In the genomic region with DNA sequence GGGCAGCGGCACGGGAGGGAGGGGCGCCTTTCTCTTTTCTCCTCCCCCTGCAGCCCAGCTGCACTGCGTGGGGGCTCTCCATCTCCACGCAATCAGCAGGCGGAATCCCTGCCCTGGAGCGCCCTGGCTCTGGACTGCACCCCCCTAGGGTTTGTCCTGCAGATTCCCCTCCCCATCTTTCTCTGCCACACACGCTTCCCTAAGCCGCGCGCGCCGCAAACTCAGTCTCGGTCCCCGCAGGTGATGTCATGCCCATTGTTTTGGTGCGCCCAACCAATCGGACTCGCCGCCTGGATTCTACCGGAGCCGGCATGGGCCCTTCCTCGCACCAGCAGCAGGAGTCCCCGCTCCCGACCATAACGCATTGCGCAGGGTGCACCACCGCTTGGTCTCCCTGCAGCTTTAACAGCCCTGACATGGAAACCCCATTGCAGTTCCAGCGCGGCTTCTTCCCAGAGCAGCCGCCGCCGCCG, we compare ENCODE assay signal across 9 cellular contexts. TPM values are rescaled to one million over a fixed set of nuclear protein-coding genes. Genes with fewer than 3 reads are reported as not detected.
A peak's percentile ranks its signal among the peaks of the same experiment; 100 is the strongest.
DNase-seq lines count a peak whose midpoint lies in the region; ATAC-seq and TF ChIP-seq lines count a peak whose summit lies in the region.
"Had no signal": no experiment of that assay in that cellular context is flagged by ENCODE, and none has a peak within 500 bp of the region (broad histone marks: within the 10 kb centered on the region; RNA-seq: fewer than 3 reads in every experiment).

A gene (plus strand): TSS at position 347 of the 473 bp plus-strand sequence. CDS start 70 bp downstream, at position 417.

- no peaks in the 10 kb centered on the region for H3K9me3 Mint-ChIP-seq in natural killer cell

- H3K9me2 ChIP-seq in neural cell (ENCODE audit: insufficient read depth, low read length), result no peaks in the 10 kb centered on the region

- no peaks in the 10 kb centered on the region for H3F3A ChIP-seq in neural cell (ENCODE audit: insufficient read depth, low read length, poor library complexity, severe bottlenecking)

- no peaks in the 10 kb centered on the region for H4K20me1 ChIP-seq in neural cell (ENCODE audit: insufficient read depth)

- H3K4me3 ChIP-seq in WERI-Rb-1 (ENCODE audit: low read depth, low read length), result peak within 1 kb of the TSS; percentile 49
- H3K4me3 ChIP-seq in neural cell (ENCODE audit: low read length), result peak within 1 kb of the TSS; percentile 94

- H3K79me2 ChIP-seq in neural cell (replicated peaks; ENCODE audit: insufficient read depth, low read length), result no peaks in the 10 kb centered on the region

- H3K27me3 ChIP-seq in WERI-Rb-1 (ENCODE audit: insufficient read depth, low read depth, severe bottlenecking), result peaks cover 79% of the 10 kb centered on the region
- H3K27me3 ChIP-seq in neural cell (ENCODE audit: insufficient read depth, low read depth, low read length), result peaks cover 47% of the 10 kb centered on the region

- no peak within 1 kb of the TSS for H3K4me3 Mint-ChIP-seq in natural killer cell

- H3K36me3 ChIP-seq in WERI-Rb-1 (no peaks in the 10 kb centered on the region), neural cell (ENCODE audit: insufficient read depth, low read length) (no peaks in the 10 kb centered on the region)

- H3K27me3 Mint-ChIP-seq in natural killer cell (ENCODE audit: low read depth in 2 of 2), result peaks cover 28 to 39% of the 10 kb centered on the region in 2 donors

- H3K27ac Mint-ChIP-seq in natural killer cell, result no peak within 1 kb of the TSS

- ATAC-seq in GM21723 (IDR thresholded peaks at IDR 0.05; ENCODE audit: unreplicated experiment), result peak; percentile 54
- ATAC-seq in HG02840 (IDR thresholded peaks at IDR 0.05; ENCODE audit: low FRiP score, unreplicated experiment), result no peak
- no peak for ATAC-seq in natural killer cell

- TF ChIP-seq EP300 in neural cell (conservative IDR thresholded peaks at IDR 0.05; ENCODE audit: poor library complexity, severe bottlenecking), result peak; percentile 51

- H3K36me3 Mint-ChIP-seq in natural killer cell, result peaks cover 6% of the 10 kb centered on the region

- H2AFZ ChIP-seq in neural cell (ENCODE audit: low read depth, low read length), result peak within 1 kb of the TSS; percentile 69

- H3K27ac ChIP-seq in WERI-Rb-1 (no peak within 1 kb of the TSS), neural cell (ENCODE audit: low read length) (peak within 1 kb of the TSS; percentile 77)

- intact Hi-C loops in natural killer cell (cut with micrococcal nuclease), result no loop called here

- H3K9me3 ChIP-seq in WERI-Rb-1 (ENCODE audit: severe bottlenecking) (no peaks in the 10 kb centered on the region), neural cell (ENCODE audit: low read length) (no peaks in the 10 kb centered on the region)

- no peaks in the 10 kb centered on the region for H3K4me1 Mint-ChIP-seq in natural killer cell

- peak within 1 kb of the TSS; percentile 77 for H3K9ac ChIP-seq in neural cell (ENCODE audit: low read length)

- TF ChIP-seq CTCF in WERI-Rb-1 (IDR thresholded peaks at IDR 0.05; ENCODE audit: low read depth, low read length), result no peak
- TF ChIP-seq CTCF in neural cell (IDR thresholded peaks at IDR 0.05; ENCODE audit: poor library complexity, severe bottlenecking), result no peak
- no peak for TF ChIP-seq CTCF in natural killer cell (IDR thresholded peaks at IDR 0.05)

- TF ChIP-seq RAD21 in neural cell (conservative IDR thresholded peaks at IDR 0.05), result no peak

- DNase-seq in ELF-1 (ENCODE audit: low read depth, low spot score) (peak; percentile 94), NCI-H1092 (lab: John Stamatoyannopoulos, UW) (peak; percentile 71), WERI-Rb-1 (peak; percentile 84), foreskin melanocyte (peak; percentile 47), natural killer cell (no peak)

- H3K4me2 ChIP-seq in neural cell (ENCODE audit: low read length), result peak within 1 kb of the TSS; percentile 66

TF ChIP-seq in neural cell, 6 proteins besides CTCF, POLR2A, EP300 and RAD21:
- TF ChIP-seq MXI1 (conservative IDR thresholded peaks at IDR 0.05; ENCODE audit: poor library complexity, severe bottlenecking) (peak; percentile 89), SMC3 (conservative IDR thresholded peaks at IDR 0.05; ENCODE audit: poor library complexity) (no peak), TAF1 (IDR thresholded peaks at IDR 0.05; ENCODE audit: low read depth) (peak; percentile 36), EZH2 (IDR thresholded peaks at IDR 0.05; ENCODE audit: borderline replicate concordance, insufficient read depth, low read length, poor library complexity, severe bottlenecking) (no peak), POLR2AphosphoS5 (IDR thresholded peaks at IDR 0.05) (peak; percentile 61)
- TF ChIP-seq, protein P1, sequence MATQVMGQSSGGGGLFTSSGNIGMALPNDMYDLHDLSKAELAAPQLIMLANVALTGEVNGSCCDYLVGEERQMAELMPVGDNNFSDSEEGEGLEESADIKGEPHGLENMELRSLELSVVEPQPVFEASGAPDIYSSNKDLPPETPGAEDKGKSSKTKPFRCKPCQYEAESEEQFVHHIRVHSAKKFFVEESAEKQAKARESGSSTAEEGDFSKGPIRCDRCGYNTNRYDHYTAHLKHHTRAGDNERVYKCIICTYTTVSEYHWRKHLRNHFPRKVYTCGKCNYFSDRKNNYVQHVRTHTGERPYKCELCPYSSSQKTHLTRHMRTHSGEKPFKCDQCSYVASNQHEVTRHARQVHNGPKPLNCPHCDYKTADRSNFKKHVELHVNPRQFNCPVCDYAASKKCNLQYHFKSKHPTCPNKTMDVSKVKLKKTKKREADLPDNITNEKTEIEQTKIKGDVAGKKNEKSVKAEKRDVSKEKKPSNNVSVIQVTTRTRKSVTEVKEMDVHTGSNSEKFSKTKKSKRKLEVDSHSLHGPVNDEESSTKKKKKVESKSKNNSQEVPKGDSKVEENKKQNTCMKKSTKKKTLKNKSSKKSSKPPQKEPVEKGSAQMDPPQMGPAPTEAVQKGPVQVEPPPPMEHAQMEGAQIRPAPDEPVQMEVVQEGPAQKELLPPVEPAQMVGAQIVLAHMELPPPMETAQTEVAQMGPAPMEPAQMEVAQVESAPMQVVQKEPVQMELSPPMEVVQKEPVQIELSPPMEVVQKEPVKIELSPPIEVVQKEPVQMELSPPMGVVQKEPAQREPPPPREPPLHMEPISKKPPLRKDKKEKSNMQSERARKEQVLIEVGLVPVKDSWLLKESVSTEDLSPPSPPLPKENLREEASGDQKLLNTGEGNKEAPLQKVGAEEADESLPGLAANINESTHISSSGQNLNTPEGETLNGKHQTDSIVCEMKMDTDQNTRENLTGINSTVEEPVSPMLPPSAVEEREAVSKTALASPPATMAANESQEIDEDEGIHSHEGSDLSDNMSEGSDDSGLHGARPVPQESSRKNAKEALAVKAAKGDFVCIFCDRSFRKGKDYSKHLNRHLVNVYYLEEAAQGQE (IDR thresholded peaks at IDR 0.05; ENCODE audit: borderline replicate concordance), result peak; percentile 75

RNA-seq across cellular contexts. Expression of the gene that starts here (rescaled TPM):
- 1.0 and 1.6 TPM in 2 replicates for polyA plus RNA-seq in neural cell
- polyA minus RNA-seq in neural cell, result 2.3 and 4.4 TPM in 2 replicates
- not detected for total RNA-seq in natural killer cell
- total RNA-seq: T-helper 1 cell treated with Interleukin-12 subunit alpha and Interleukin-12 subunit beta and Interleukin-4 antibody, amounts not matched to agents 30 ng/mL and 1 ng/mL, for 36 hours had no signal
